Comparison of ENCODE assay signal across 25 cellular contexts in genomic region chr6:44101832-44102231, GRCh38. TPM values are rescaled to one million over a fixed set of nuclear protein-coding genes. Genes with fewer than 3 reads are reported as not detected.
A peak's percentile ranks its signal among the peaks of the same experiment; 100 is the strongest.
DNase-seq lines count a peak whose midpoint lies in the region; ATAC-seq, FAIRE-seq and TF ChIP-seq lines count a peak whose summit lies in the region.
"Had no signal": no experiment of that assay in that cellular context is flagged by ENCODE, and none has a peak within 500 bp of the region (broad histone marks: within the 10 kb centered on the region; RNA-seq: fewer than 3 reads in every experiment).

No MANE protein-coding gene starts in this region.

- H3K79me2 ChIP-seq in K562 (ENCODE audit: control insufficient read depth, insufficient read depth, low read length): peaks cover 13% of the 10 kb centered on the region; the same call in 2 of the 3 replicates

- no peaks in the 10 kb centered on the region for H3K9me3 Mint-ChIP-seq in activated CD4-positive, alpha-beta T cell treated with anti-CD3 and anti-CD28 coated beads, Interleukin-2, amount 10 ng/mL, durations not matched to agents 24 days and 14 days
- no peaks in the 10 kb centered on the region for H3K9me3 Mint-ChIP-seq in Caco-2 (ENCODE audit: unreplicated experiment)
- H3K9me3 Mint-ChIP-seq: activated B cell treated with CpG ODN at 0.5 μM for 24 hours; activated CD4-positive, alpha-beta memory T cell treated with anti-CD3 and anti-CD28 coated beads for 36 hours had no signal

- DNase-seq in activated CD4-positive, alpha-beta T cell treated with anti-CD3 and anti-CD28 coated beads, Interleukin-2, amount 10 ng/mL, durations not matched to agents 24 days and 14 days: no peak
- no peak for DNase-seq in activated CD4-positive, alpha-beta T cell treated with anti-CD3 and anti-CD28 coated beads, Interleukin-2, amount 50 U/mL, for 1 hour
- DNase-seq in Caco-2 (no peak), K562 (ENCODE audit: extremely low read depth in 1 of 4, low spot score in 3 of 4) (no peak), neuronal stem cell (ENCODE audit: low spot score) (no peak), superior temporal gyrus (ENCODE audit: extremely low spot score) (no peak), anterior cingulate cortex (lab: John Stamatoyannopoulos, UW) (no peak)
- DNase-seq: activated B cell treated with CpG ODN at 0.5 μM for 24 hours; activated CD4-positive, alpha-beta memory T cell treated with anti-CD3 and anti-CD28 coated beads for 36 hours; activated naive CD4-positive, alpha-beta T cell; central memory CD4-positive, alpha-beta T cell; COR-L47; DMS79 treated with DMSO at 0.1 percent for 48 hours; NCI-H1092 treated with DMSO at 0.1 percent for 48 hours; NCI-H2029 treated with DMSO at 0.1 percent for 48 hours; NCI-H2227 treated with DMSO at 0.1 percent for 48 hours; stimulated activated CD4-positive, alpha-beta T cell treated with anti-CD3 and anti-CD28 coated beads, Interleukin-15, amount 100 ng/mL, for 24 hours; T-helper 9 cell had no signal

- no peak overlapping the region for H3K23ac ChIP-seq in neuronal stem cell (ENCODE audit: low read depth, low read length, poor library complexity)

- H2BK15ac ChIP-seq in neuronal stem cell (ENCODE audit: low read length): no peak overlapping the region

- peaks cover 19% of the 10 kb centered on the region for H3K4me1 Mint-ChIP-seq in activated CD4-positive, alpha-beta T cell treated with anti-CD3 and anti-CD28 coated beads, Interleukin-2, amount 10 ng/mL, durations not matched to agents 24 days and 14 days
- H3K4me1 Mint-ChIP-seq in Caco-2 (ENCODE audit: low read depth, unreplicated experiment): peaks cover 21% of the 10 kb centered on the region
- H3K4me1 Mint-ChIP-seq: activated B cell treated with CpG ODN at 0.5 μM for 24 hours had no signal

- no peak overlapping the region for H3K4ac ChIP-seq in neuronal stem cell (ENCODE audit: low read length)

- no TSS peak for BruUV-seq in Caco-2 (replicated peaks; lab: Mats Ljungman, UMichigan)
- no TSS peak for BruUV-seq in K562 (replicated peaks; lab: Mats Ljungman, UMichigan)

- H3K36me3 ChIP-seq in Caco-2 (ENCODE audit: control insufficient read depth, insufficient read depth, low read length) (peaks cover 1% of the 10 kb centered on the region), K562 (ENCODE audit: control insufficient read depth, insufficient read depth, low read length) (peaks cover 84% of the 10 kb centered on the region), neuronal stem cell (replicated peaks in 1 of 2; ENCODE audit: control insufficient read depth in 2 of 2, insufficient read depth in 2 of 2, low read length in 2 of 2) (peaks cover 47 to 62% of the 10 kb centered on the region in 2 donors)
- H3K36me3 ChIP-seq: neutrophil, prostate gland had no signal

- no peak overlapping the region for H3K18ac ChIP-seq in neuronal stem cell (ENCODE audit: low read length)

- no peak for TF ChIP-seq RAD21 in K562 (CRISPR knock-in tag; conservative IDR thresholded peaks at IDR 0.05 in 1 of 2, IDR thresholded peaks at IDR 0.05 in 1 of 2)

- no peaks in the 10 kb centered on the region for H3K9me1 ChIP-seq in K562 (ENCODE audit: control insufficient read depth, insufficient read depth, low read length)

- H2BK120ac ChIP-seq in neuronal stem cell (ENCODE audit: low read depth, low read length): no peak overlapping the region

- H4K91ac ChIP-seq in neuronal stem cell (ENCODE audit: low read depth, low read length, poor library complexity): no peak overlapping the region

- H3K14ac ChIP-seq in neuronal stem cell (ENCODE audit: low read length): no peak overlapping the region

- H3K27ac ChIP-seq in K562 (ENCODE audit: extremely low read depth, low read depth, low read length) (no peak overlapping the region), neuronal stem cell (replicated peaks; ENCODE audit: low read length) (no peak overlapping the region)
- H3K27ac ChIP-seq: neutrophil, prostate gland had no signal

- 80% methylated on average over 4 of the region's 4 CpGs for WGBS in K562 (ENCODE audit: insufficient coverage, low coverage, missing lambda C conversion rate)
- WGBS in neuronal stem cell (ENCODE audit: extremely low coverage in 2 of 2, insufficient read length in 2 of 2, insufficient replicate concordance in 1 of 2), 2 donors: no CpG with 5 or more reads among the region's 4 CpGs

- H2AK5ac ChIP-seq in neuronal stem cell (ENCODE audit: low read depth, low read length): no peak overlapping the region

- H3K27me3 ChIP-seq in Caco-2 (replicated peaks; ENCODE audit: control insufficient read depth, insufficient read depth, low read length) (no peaks in the 10 kb centered on the region), K562 (ENCODE audit: control insufficient read depth in 2 of 2, insufficient read depth in 2 of 2, low read length in 2 of 2) (no peaks in the 10 kb centered on the region), neuronal stem cell (ENCODE audit: control insufficient read depth in 3 of 3, insufficient read depth in 3 of 3, low read depth in 1 of 3, low read length in 3 of 3) (no peaks in the 10 kb centered on the region)
- H3K27me3 ChIP-seq: neutrophil had no signal

- no peak overlapping the region for H3K4me2 ChIP-seq in K562 (ENCODE audit: insufficient read depth, low read length)
- H3K4me2 ChIP-seq in neuronal stem cell (ENCODE audit: insufficient read depth, low read length, poor library complexity, severe bottlenecking): no peak overlapping the region

- intact Hi-C loops in activated CD4-positive, alpha-beta T cell treated with anti-CD3 and anti-CD28 coated beads, Interleukin-2, amount 10 ng/mL, durations not matched to agents 24 days and 14 days (cut with micrococcal nuclease): no loop called here
- intact Hi-C loops in Caco-2 (cut with micrococcal nuclease; ENCODE audit: unreplicated experiment): no loop called here
- intact Hi-C loops in K562 (cut with micrococcal nuclease): no loop called here

- no peak overlapping the region for H3K4me3 ChIP-seq in Caco-2 (ENCODE audit: low read depth, low read length)
- no peak overlapping the region for H3K4me3 ChIP-seq in K562
- H3K4me3 ChIP-seq in neuronal stem cell (ENCODE audit: low read length in 2 of 2): no peak overlapping the region
- H3K4me3 ChIP-seq: prostate gland had no signal

- H4K8ac ChIP-seq in neuronal stem cell (ENCODE audit: low read depth, low read length): no peak overlapping the region

- TF ChIP-seq CTCF in Caco-2 (IDR thresholded peaks at IDR 0.05; ENCODE audit: insufficient read depth in 1 of 2, low read depth in 1 of 2, low read length in 1 of 2, severe bottlenecking in 1 of 2, unreplicated experiment in 1 of 2) (no peak), K562 (IDR thresholded peaks at IDR 0.05 in 2 of 3, conservative IDR thresholded peaks at IDR 0.05 in 1 of 3; ENCODE audit: insufficient read depth in 2 of 3, low read depth in 1 of 3, low read length in 3 of 3) (no peak)

- POLR2A ChIA-PET in Caco-2 (lab: Charles Lee): no interaction called here
- POLR2A ChIA-PET in K562 (lab: Yijun Ruan, JAX): interaction anchor here (0.6 to 1.2 kb wide), 2 partner anchors 16 to 864 kb away, joined by 4 read pairs; no protein-coding TSS in a partner anchor

- peak overlapping the region; percentile 30 for H2BK12ac ChIP-seq in neuronal stem cell (ENCODE audit: low read length)

- H3K27ac Mint-ChIP-seq in activated CD4-positive, alpha-beta T cell treated with anti-CD3 and anti-CD28 coated beads, Interleukin-2, amount 10 ng/mL, durations not matched to agents 24 days and 14 days: peak overlapping the region; percentile 23
- H3K27ac Mint-ChIP-seq in Caco-2 (ENCODE audit: unreplicated experiment): peak overlapping the region; percentile 55
- H3K27ac Mint-ChIP-seq: activated B cell treated with CpG ODN at 0.5 μM for 24 hours; activated CD4-positive, alpha-beta memory T cell treated with anti-CD3 and anti-CD28 coated beads for 36 hours had no signal

- H4K20me1 ChIP-seq in K562 (replicated peaks; ENCODE audit: control insufficient read depth, insufficient read depth, low read length): peaks cover 8% of the 10 kb centered on the region

- peak overlapping the region; percentile 76 for H2BK5ac ChIP-seq in neuronal stem cell (ENCODE audit: low read length)

- CTCF ChIA-PET in Caco-2 (lab: Charles Lee): interaction anchor here (0.6 to 1.3 kb wide), 2 partner anchors 10 to 135 kb away, joined by 5 read pairs; no protein-coding TSS in a partner anchor
- CTCF ChIA-PET in K562 (lab: Yijun Ruan, JAX; ENCODE audit: low intra/inter-chr PET ratio): no interaction called here

- in situ Hi-C loops in K562 (cut with MboI): loop anchor here (5.0 kb wide), 1 partner anchor 50 kb away; no protein-coding TSS in a partner anchor

- no peak for TF ChIP-seq EP300 in K562 (IDR thresholded peaks at IDR 0.05; ENCODE audit: low read length)

- H2AFZ ChIP-seq in K562 (ENCODE audit: low read depth, low read length) (no peak overlapping the region), neuronal stem cell (ENCODE audit: low read length) (no peak overlapping the region)

- peaks cover 4% of the 10 kb centered on the region for H3K79me1 ChIP-seq in neuronal stem cell (ENCODE audit: low read depth, low read length)

- no peak for FAIRE-seq in K562 (lab: Jason Lieb, UNC)
- FAIRE-seq: keratinocyte, RCC 7860 had no signal

- H3K27me3 Mint-ChIP-seq in activated CD4-positive, alpha-beta T cell treated with anti-CD3 and anti-CD28 coated beads, Interleukin-2, amount 10 ng/mL, durations not matched to agents 24 days and 14 days: no peaks in the 10 kb centered on the region
- H3K27me3 Mint-ChIP-seq in Caco-2 (ENCODE audit: insufficient read depth, unreplicated experiment): no peaks in the 10 kb centered on the region
- H3K27me3 Mint-ChIP-seq: activated B cell treated with CpG ODN at 0.5 μM for 24 hours; activated CD4-positive, alpha-beta memory T cell treated with anti-CD3 and anti-CD28 coated beads for 36 hours had no signal

- H3K36me3 Mint-ChIP-seq in activated CD4-positive, alpha-beta T cell treated with anti-CD3 and anti-CD28 coated beads, Interleukin-2, amount 10 ng/mL, durations not matched to agents 24 days and 14 days (ENCODE audit: low read depth): peaks cover 32% of the 10 kb centered on the region
- peaks cover 53% of the 10 kb centered on the region for H3K36me3 Mint-ChIP-seq in Caco-2 (ENCODE audit: insufficient read depth, unreplicated experiment)

- TF ChIP-seq POLR2A in K562 (conservative IDR thresholded peaks at IDR 0.05): 0 out of 2 replicates have a peak, but pooled peaks have one; percentile 20

- H3K4me1 ChIP-seq in Caco-2: 0 out of 2 replicates have a peak, but pooled peaks cover 4% of the 10 kb centered on the region
- peaks cover 0 to 3% of the 10 kb centered on the region in 2 experiments; a peak in 2 of 5 replicates for H3K4me1 ChIP-seq in K562 (replicated peaks in 1 of 2; ENCODE audit: control insufficient read depth in 2 of 2, insufficient read depth in 2 of 2, low read length in 2 of 2)
- peaks cover 5 to 6% of the 10 kb centered on the region in 2 donors for H3K4me1 ChIP-seq in neuronal stem cell (ENCODE audit: control insufficient read depth in 2 of 2, insufficient read depth in 1 of 2, low read depth in 1 of 2, low read length in 2 of 2)

- H3K9ac ChIP-seq in K562 (ENCODE audit: insufficient read depth in 1 of 2, low read depth in 2 of 2, low read length in 2 of 2): no peak overlapping the region
- H3K9ac ChIP-seq in neuronal stem cell (ENCODE audit: low read depth, low read length, poor library complexity): peak overlapping the region; percentile 37

- ATAC-seq in K562 (no peak), HG03135 (IDR thresholded peaks at IDR 0.05; ENCODE audit: unreplicated experiment) (no peak)

- H3K9me3 ChIP-seq in Caco-2 (no peaks in the 10 kb centered on the region), K562 (replicated peaks; ENCODE audit: control insufficient read depth, insufficient read depth, low read depth, low read length) (no peaks in the 10 kb centered on the region), neuronal stem cell (replicated peaks in 1 of 2; ENCODE audit: control insufficient read depth in 2 of 2, insufficient read depth in 1 of 2, low read depth in 1 of 2, low read length in 2 of 2) (peaks cover 0 to 2% of the 10 kb centered on the region in 2 donors)
- H3K9me3 ChIP-seq: neutrophil, prostate gland had no signal

- H3K4me3 Mint-ChIP-seq in activated CD4-positive, alpha-beta T cell treated with anti-CD3 and anti-CD28 coated beads, Interleukin-2, amount 10 ng/mL, durations not matched to agents 24 days and 14 days: no peak overlapping the region
- H3K4me3 Mint-ChIP-seq in Caco-2 (ENCODE audit: unreplicated experiment): no peak overlapping the region
- H3K4me3 Mint-ChIP-seq: activated B cell treated with CpG ODN at 0.5 μM for 24 hours; activated CD4-positive, alpha-beta memory T cell treated with anti-CD3 and anti-CD28 coated beads for 36 hours had no signal

RNA-seq across cellular contexts. Expression of gene MRPL14, which starts 25.4 kb away (rescaled TPM):
- 65.6 and 67.5 TPM in 2 replicates for total RNA-seq in activated CD4-positive, alpha-beta T cell treated with anti-CD3 and anti-CD28 coated beads, Interleukin-2, amount 10 ng/mL, durations not matched to agents 24 days and 14 days
- 87.6 and 92.2 TPM in 2 replicates for total RNA-seq in Caco-2 (2022)
- total RNA-seq in K562 (2011; cell fraction: chromatin; rRNA removed; ENCODE audit: low replicate concordance): 39.2 and 66.5 TPM in 2 replicates
- 54.2 and 60.8 TPM in 2 replicates for total RNA-seq in K562 (2011; cell fraction: nucleolus; rRNA removed)
- 55.7 and 67.6 TPM in 2 replicates for total RNA-seq in K562 (2011; cell fraction: nucleoplasm; rRNA removed)
- total RNA-seq in K562 (2014; rRNA removed): 166 and 199 TPM in 2 replicates
- total RNA-seq in K562 (2014; rRNA removed; fragmentation: Illumina TruSeq; extraction: Trizol): 97.5 and 126 TPM in 2 replicates
- 130 and 136 TPM in 2 replicates for total RNA-seq in K562 (2015; rRNA removed; fragmentation: Illumina TruSeq; extraction: Trizol)
- total RNA-seq in K562 (2021): 143 and 149 TPM in 2 replicates
- 145 and 165 TPM in 2 replicates for polyA plus RNA-seq in K562 (2011; rRNA removed)
- polyA plus RNA-seq in K562 (2011; cell fraction: cytosol; rRNA removed): 149 and 217 TPM in 2 replicates
- polyA plus RNA-seq in K562 (2011; cell fraction: nucleus; rRNA removed): 68.7 and 82.6 TPM in 2 replicates
- polyA plus RNA-seq in K562 (2012): 102 and 171 TPM in 2 replicates
- polyA plus RNA-seq in K562 (2014; fragmentation: Illumina TruSeq; extraction: Trizol): 134 and 163 TPM in 2 replicates
- polyA plus RNA-seq in K562 (2014; fragmentation: Nextera tagmentation; extraction: Ambion mirVana): 100 to 1,000 TPM; 414 to 424 TPM
- polyA plus RNA-seq in K562 (2014; rRNA removed): 195 and 240 TPM in 2 replicates
- 39.8 and 41.8 TPM in 2 replicates for polyA minus RNA-seq in K562 (2011; rRNA and poly(A)+ RNA removed)
- 38.6 and 39.1 TPM in 2 replicates for polyA minus RNA-seq in K562 (2011; cell fraction: cytosol; rRNA and poly(A)+ RNA removed)
- polyA minus RNA-seq in K562 (2011; cell fraction: nucleus; rRNA and poly(A)+ RNA removed): 15.3 and 25.4 TPM in 2 replicates
- polyA plus RNA-seq in neuronal stem cell (2013, experiment 1 of 2): 64.6 TPM
- polyA plus RNA-seq in neuronal stem cell (2013, experiment 2 of 2): 66.2 TPM

RNA-seq across cellular contexts. Expression of gene TMEM63B, which starts 25.5 kb away (rescaled TPM):
- total RNA-seq in activated CD4-positive, alpha-beta T cell treated with anti-CD3 and anti-CD28 coated beads, Interleukin-2, amount 10 ng/mL, durations not matched to agents 24 days and 14 days: 17.8 and 19.7 TPM in 2 replicates
- 28.2 and 28.4 TPM in 2 replicates for total RNA-seq in Caco-2 (2022)
- 125 and 274 TPM in 2 replicates for total RNA-seq in K562 (2011; cell fraction: chromatin; rRNA removed; ENCODE audit: low replicate concordance)
- total RNA-seq in K562 (2011; cell fraction: nucleolus; rRNA removed): 162 and 166 TPM in 2 replicates
- total RNA-seq in K562 (2011; cell fraction: nucleoplasm; rRNA removed): 160 TPM in 2 replicates
- 12.6 and 22.5 TPM in 2 replicates for total RNA-seq in K562 (2014; rRNA removed)
- total RNA-seq in K562 (2014; rRNA removed; fragmentation: Illumina TruSeq; extraction: Trizol): 10.8 and 14.4 TPM in 2 replicates
- 14.0 and 14.3 TPM in 2 replicates for total RNA-seq in K562 (2015; rRNA removed; fragmentation: Illumina TruSeq; extraction: Trizol)
- 39.2 and 39.4 TPM in 2 replicates for total RNA-seq in K562 (2021)
- 37.0 and 59.6 TPM in 2 replicates for polyA plus RNA-seq in K562 (2011; rRNA removed)
- polyA plus RNA-seq in K562 (2011; cell fraction: cytosol; rRNA removed): 69.9 and 86.4 TPM in 2 replicates
- polyA plus RNA-seq in K562 (2011; cell fraction: nucleus; rRNA removed): 128 and 148 TPM in 2 replicates
- 27.9 and 28.7 TPM in 2 replicates for polyA plus RNA-seq in K562 (2012)
- 32.5 and 35.7 TPM in 2 replicates for polyA plus RNA-seq in K562 (2014; fragmentation: Illumina TruSeq; extraction: Trizol)
- polyA plus RNA-seq in K562 (2014; fragmentation: Nextera tagmentation; extraction: Ambion mirVana): under 1 TPM; 0.14 to 0.17 TPM
- 26.8 and 31.0 TPM in 2 replicates for polyA plus RNA-seq in K562 (2014; rRNA removed)
- polyA minus RNA-seq in K562 (2011; rRNA and poly(A)+ RNA removed): 52.7 and 68.9 TPM in 2 replicates
- polyA minus RNA-seq in K562 (2011; cell fraction: cytosol; rRNA and poly(A)+ RNA removed): 35.2 and 46.9 TPM in 2 replicates
- polyA minus RNA-seq in K562 (2011; cell fraction: nucleus; rRNA and poly(A)+ RNA removed): 25.6 and 33.4 TPM in 2 replicates
- 28.8 TPM for polyA plus RNA-seq in neuronal stem cell (2013, experiment 1 of 2)
- 27.4 TPM for polyA plus RNA-seq in neuronal stem cell (2013, experiment 2 of 2)

RNA-seq across cellular contexts. Expression of gene CAPN11, which starts 56.8 kb away (rescaled TPM):
- 0.28 TPM in 1 of 2 replicates, not detected in the other for total RNA-seq in activated CD4-positive, alpha-beta T cell treated with anti-CD3 and anti-CD28 coated beads, Interleukin-2, amount 10 ng/mL, durations not matched to agents 24 days and 14 days
- not detected in 2 replicates for total RNA-seq in Caco-2 (2022)
- 2.2 and 4.6 TPM in 2 replicates for total RNA-seq in K562 (2011; cell fraction: chromatin; rRNA removed; ENCODE audit: low replicate concordance)
- 1.8 and 2.5 TPM in 2 replicates for total RNA-seq in K562 (2011; cell fraction: nucleolus; rRNA removed)
- total RNA-seq in K562 (2011; cell fraction: nucleoplasm; rRNA removed): 1.6 and 1.9 TPM in 2 replicates
- 0.20 and 0.41 TPM in 2 replicates for total RNA-seq in K562 (2014; rRNA removed)
- 0.13 and 0.18 TPM in 2 replicates for total RNA-seq in K562 (2014; rRNA removed; fragmentation: Illumina TruSeq; extraction: Trizol)
- 0.07 and 0.11 TPM in 2 replicates for total RNA-seq in K562 (2015; rRNA removed; fragmentation: Illumina TruSeq; extraction: Trizol)
- 0.07 and 0.18 TPM in 2 replicates for total RNA-seq in K562 (2021)
- 0.30 and 0.46 TPM in 2 replicates for polyA plus RNA-seq in K562 (2011; rRNA removed)
- 0.15 and 0.57 TPM in 2 replicates for polyA plus RNA-seq in K562 (2011; cell fraction: cytosol; rRNA removed)
- 3.4 and 5.7 TPM in 2 replicates for polyA plus RNA-seq in K562 (2011; cell fraction: nucleus; rRNA removed)
- 0.35 and 1.5 TPM in 2 replicates for polyA plus RNA-seq in K562 (2012)
- polyA plus RNA-seq in K562 (2014; fragmentation: Illumina TruSeq; extraction: Trizol): 0.15 and 0.19 TPM in 2 replicates
- under 1 TPM in 1 of 2 experiments, not detected in 1; 0.03 TPM for polyA plus RNA-seq in K562 (2014; fragmentation: Nextera tagmentation; extraction: Ambion mirVana)
- 0.04 and 0.61 TPM in 2 replicates for polyA plus RNA-seq in K562 (2014; rRNA removed)
- polyA minus RNA-seq in K562 (2011; rRNA and poly(A)+ RNA removed): 0.24 and 0.25 TPM in 2 replicates
- polyA minus RNA-seq in K562 (2011; cell fraction: cytosol; rRNA and poly(A)+ RNA removed): 0.48 TPM in 1 of 2 replicates, not detected in the other
- 0.67 and 0.81 TPM in 2 replicates for polyA minus RNA-seq in K562 (2011; cell fraction: nucleus; rRNA and poly(A)+ RNA removed)
- polyA plus RNA-seq in neuronal stem cell (2013, experiment 1 of 2): 0.17 TPM
- polyA plus RNA-seq in neuronal stem cell (2013, experiment 2 of 2): 0.14 TPM
- total RNA-seq: A172, activated B cell treated with CpG ODN at 0.5 μM for 24 hours, SK-MEL-5 had no signal
- polyA plus RNA-seq: keratinocyte had no signal
